8 cellular contexts compared by ENCODE assay signal in the genomic region with DNA sequence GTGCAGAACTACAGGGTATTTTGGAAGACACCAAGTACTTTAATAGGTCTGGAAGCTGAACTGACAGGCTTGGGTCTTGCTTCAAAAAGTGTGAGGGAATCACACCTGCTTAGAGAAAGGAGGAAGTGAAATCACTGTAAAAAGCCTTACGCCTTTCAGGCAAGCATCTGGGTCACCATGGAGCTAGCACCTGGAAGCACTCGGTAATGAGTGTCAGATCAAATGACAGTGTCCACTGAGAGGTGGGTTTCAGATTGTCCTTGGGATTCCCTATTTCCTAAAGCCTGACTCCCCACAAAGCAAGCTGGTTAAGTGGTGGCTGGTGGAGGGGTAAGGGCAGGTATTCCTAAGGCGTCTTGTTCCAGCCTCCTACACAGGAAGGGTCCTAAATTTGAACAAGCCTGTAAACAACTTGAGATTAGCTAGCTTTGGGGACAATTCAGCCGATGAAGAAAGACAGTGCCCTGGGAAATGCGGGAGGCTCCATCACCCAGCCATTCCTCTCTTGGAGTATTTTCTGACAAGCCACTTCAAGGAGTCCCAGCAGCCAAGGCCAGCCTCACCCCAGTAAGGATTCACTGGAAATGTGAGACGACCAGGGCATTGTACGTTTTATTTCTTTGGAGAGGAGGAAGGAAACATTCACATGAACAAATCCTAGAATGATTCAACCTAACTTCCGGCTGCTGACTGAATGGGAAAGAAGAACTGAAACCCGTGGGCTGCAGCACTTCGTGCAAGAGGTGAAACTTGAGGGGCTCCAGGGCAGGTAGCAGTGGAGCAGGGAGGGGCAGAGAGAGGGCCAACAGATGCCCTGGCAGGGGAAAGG.
DNase-seq lines count a peak whose midpoint lies in the region; ATAC-seq and TF ChIP-seq lines count a peak whose summit lies in the region.

No MANE protein-coding gene starts in this region.

- no peaks in the 10 kb centered on the region for H3K27me3 ChIP-seq in transverse colon

- H3K27ac ChIP-seq in transverse colon (peak overlapping the region; percentile 47 to 55 (median 50)), caudate nucleus (ENCODE audit: low read depth, low read length) (no peak overlapping the region)

- H3K36me3 ChIP-seq in transverse colon, result no peaks in the 10 kb centered on the region

- TF ChIP-seq POLR2A in transverse colon (IDR thresholded peaks at IDR 0.05), result no peak

- H3K27me3 Mint-ChIP-seq in activated naive CD8-positive, alpha-beta T cell treated with anti-CD3 and anti-CD28 coated beads, Interleukin-2, amount 50 U/mL, for 24 hours, result no peaks in the 10 kb centered on the region

- no peak for TF ChIP-seq EP300 in transverse colon (IDR thresholded peaks at IDR 0.05; ENCODE audit: low read depth)

- no peaks in the 10 kb centered on the region for H3K9me3 Mint-ChIP-seq in activated naive CD8-positive, alpha-beta T cell treated with anti-CD3 and anti-CD28 coated beads, Interleukin-2, amount 50 U/mL, for 24 hours

- 71% methylated on average over 10 of the region's 10 CpGs; no CpG with 5 or more reads in 1 of the 2 donors for WGBS in transverse colon (ENCODE audit: low coverage in 1 of 2), 2 donors

- H3K4me1 Mint-ChIP-seq in activated naive CD8-positive, alpha-beta T cell treated with anti-CD3 and anti-CD28 coated beads, Interleukin-2, amount 50 U/mL, for 24 hours, result peaks cover 88% of the 10 kb centered on the region

- peaks cover 8 to 49% (median 14%) of the 10 kb centered on the region in 4 donors for H3K4me1 ChIP-seq in transverse colon

- no peak for TF ChIP-seq CTCF in transverse colon (IDR thresholded peaks at IDR 0.05)

- peak overlapping the region; percentile 88 for H3K4me3 Mint-ChIP-seq in activated naive CD8-positive, alpha-beta T cell treated with anti-CD3 and anti-CD28 coated beads, Interleukin-2, amount 50 U/mL, for 24 hours

- no peak overlapping the region for H3K4me3 ChIP-seq in transverse colon

- ATAC-seq in GM18867 (IDR thresholded peaks at IDR 0.05; ENCODE audit: unreplicated experiment), result peak; percentile 67
- peak; percentile 62 for ATAC-seq in HG02763 (IDR thresholded peaks at IDR 0.05; ENCODE audit: unreplicated experiment)
- peak; percentile 35 for ATAC-seq in activated naive CD8-positive, alpha-beta T cell treated with anti-CD3 and anti-CD28 coated beads, Interleukin-2, amount 50 U/mL, for 24 hours

- intact Hi-C loops in transverse colon (cut with DNase I; ENCODE audit: low total_unique reads), result no loop called here

- H3K36me3 Mint-ChIP-seq in activated naive CD8-positive, alpha-beta T cell treated with anti-CD3 and anti-CD28 coated beads, Interleukin-2, amount 50 U/mL, for 24 hours (ENCODE audit: low read depth), result no peaks in the 10 kb centered on the region

- no peaks in the 10 kb centered on the region for H3K9me3 ChIP-seq in transverse colon

- H3K27ac Mint-ChIP-seq in activated naive CD8-positive, alpha-beta T cell treated with anti-CD3 and anti-CD28 coated beads, Interleukin-2, amount 50 U/mL, for 24 hours, result peak overlapping the region; percentile 94

- in situ Hi-C loops in transverse colon (cut with MboI; ENCODE audit: low pct_ligation_motif_present in 1 of 4, low pct_unique_long_range_greater_than_20kb in 1 of 4, low sequenced_read_pairs in 3 of 4), result no loop called here

- peak; percentile 50 for DNase-seq in NCI-H2029 treated with DMSO at 0.1 percent for 48 hours (lab: John Stamatoyannopoulos, UW)
- DNase-seq in activated naive CD8-positive, alpha-beta T cell treated with anti-CD3 and anti-CD28 coated beads, Interleukin-2, amount 50 U/mL, for 24 hours, result peak; percentile 70
- DNase-seq in transverse colon, result peak; percentile 39
- DNase-seq in HCEC 1CT, result no peak
- DNase-seq in epidermal melanocyte (ENCODE audit: insufficient read length, low spot score), result no peak
- no peak for DNase-seq in caudate nucleus (lab: John Stamatoyannopoulos, UW)

Comparison
In these comparisons a context has a peak if more than half of its experiments do, and no peak if none do; other contexts are left out.
1. DNase-seq: peak in NCI-H2029 treated with DMSO at 0.1 percent for 48 hours (single experiment), activated naive CD8-positive, alpha-beta T cell treated with anti-CD3 and anti-CD28 coated beads, Interleukin-2, amount 50 U/mL, for 24 hours (single experiment) and transverse colon (single experiment); none in HCEC 1CT (single experiment), epidermal melanocyte (single experiment) and caudate nucleus (0 of 61).
2. Peak in every context shown above with its lines, with median percentiles within 50 percentile points of each other: ATAC-seq.